Comparison of ENCODE assay signal across 8 cellular contexts in the genomic region with DNA sequence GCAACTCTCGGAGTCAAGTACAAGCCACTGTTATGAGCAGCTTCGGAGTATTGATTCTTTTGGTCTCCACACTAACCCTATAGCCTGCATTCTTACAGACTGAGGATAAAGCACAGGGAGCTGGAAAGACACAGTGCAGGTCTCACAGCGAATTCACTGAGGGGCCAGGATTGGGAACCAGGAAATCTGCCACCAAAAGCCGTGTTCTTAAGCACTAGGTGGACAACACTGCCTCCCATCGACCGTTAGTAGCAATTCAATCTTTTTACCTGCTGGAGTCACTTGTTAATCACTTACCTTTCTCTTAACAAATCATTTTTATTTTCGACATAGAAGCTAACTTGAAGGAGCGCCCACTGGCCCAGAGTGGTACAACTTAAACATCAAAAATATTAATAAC. TPM values are rescaled to one million over a fixed set of nuclear protein-coding genes. Genes with fewer than 3 reads are reported as not detected.
DNase-seq lines count a peak whose midpoint lies in the region; ATAC-seq and TF ChIP-seq lines count a peak whose summit lies in the region.

No MANE protein-coding gene starts in this region.

- DNase-seq in ACHN: peak; percentile 8
- DNase-seq in G401 (ENCODE audit: low spot score): peak; percentile 77
- DNase-seq in NCI-H2227 (lab: John Stamatoyannopoulos, UW; ENCODE audit: unreplicated experiment): peak; percentile 75
- no peak for DNase-seq in chondrocyte (ENCODE audit: low spot score)
- peak; percentile 18 for DNase-seq in nephron progenitor cell
- no peak for DNase-seq in GOT3 (lab: John Stamatoyannopoulos, UW)
- DNase-seq in glomerular visceral epithelial cell (ENCODE audit: extremely low spot score): no peak

- in situ Hi-C loops in ACHN (cut with HindIII; ENCODE audit: low pct_ligation_motif_present, low pct_unique_long_range_greater_than_20kb, low sequenced_read_pairs): no loop called here
- in situ Hi-C loops in G401 (cut with HindIII; ENCODE audit: low sequenced_read_pairs): no loop called here

- H3K27me3 Mint-ChIP-seq in chondrocyte (ENCODE audit: low read depth) (peaks cover 6% of the 10 kb centered on the region), nephron progenitor cell (ENCODE audit: low read depth, poor library complexity) (peaks cover 38% of the 10 kb centered on the region)

- TF ChIP-seq CTCF in chondrocyte (IDR thresholded peaks at IDR 0.05) (peak; percentile 75), nephron progenitor cell (IDR thresholded peaks at IDR 0.05) (peak; percentile 39)

- H3K36me3 Mint-ChIP-seq in chondrocyte (ENCODE audit: low read depth) (no peaks in the 10 kb centered on the region), nephron progenitor cell (ENCODE audit: low read depth) (no peaks in the 10 kb centered on the region)

- H3K4me3 Mint-ChIP-seq in chondrocyte (ENCODE audit: unreplicated experiment) (no peak overlapping the region), nephron progenitor cell (no peak overlapping the region)

- H3K27ac Mint-ChIP-seq in chondrocyte (ENCODE audit: unreplicated experiment) (no peak overlapping the region), nephron progenitor cell (no peak overlapping the region)

- ATAC-seq in HG03469 (IDR thresholded peaks at IDR 0.05; ENCODE audit: unreplicated experiment): no peak

- no peaks in the 10 kb centered on the region for H3K9me3 Mint-ChIP-seq in chondrocyte (ENCODE audit: low read depth)
- H3K9me3 Mint-ChIP-seq in nephron progenitor cell: no peaks in the 10 kb centered on the region

- peaks cover 3% of the 10 kb centered on the region for H3K4me1 Mint-ChIP-seq in chondrocyte (ENCODE audit: low read depth)
- no peaks in the 10 kb centered on the region for H3K4me1 Mint-ChIP-seq in nephron progenitor cell

RNA-seq across cellular contexts. Expression of a gene that starts 6.3 kb away (rescaled TPM):
- total RNA-seq in G401 (2014; rRNA removed; shearing (Covaris generic)): not detected in 2 replicates
- not detected in 3 replicates for total RNA-seq in chondrocyte

RNA-seq across cellular contexts. Expression of a gene that starts 20.3 kb away (rescaled TPM):
- 21.5 and 32.4 TPM in 2 replicates for total RNA-seq in G401 (2014; rRNA removed; shearing (Covaris generic))
- 7.7 to 17.2 TPM (median 8.4 TPM) in 3 replicates for total RNA-seq in chondrocyte

RNA-seq across cellular contexts. Expression of a gene that starts 28.8 kb away (rescaled TPM):
- not detected in 2 replicates for total RNA-seq in G401 (2014; rRNA removed; shearing (Covaris generic))
- not detected in 3 replicates for total RNA-seq in chondrocyte

RNA-seq across cellular contexts. Expression of a gene that starts 36.6 kb away (rescaled TPM):
- total RNA-seq in G401 (2014; rRNA removed; shearing (Covaris generic)): 108 and 119 TPM in 2 replicates
- total RNA-seq in chondrocyte: 75.4 to 92.2 TPM (median 91.3 TPM) in 3 replicates

RNA-seq across cellular contexts. Expression of a gene that starts 46.8 kb away (rescaled TPM):
- total RNA-seq in G401 (2014; rRNA removed; shearing (Covaris generic)): 208 and 254 TPM in 2 replicates
- 86.3 to 105 TPM (median 90.9 TPM) in 3 replicates for total RNA-seq in chondrocyte

Comparison
In these comparisons a context has a peak if more than half of its experiments do, and no peak if none do; other contexts are left out.
1. DNase-seq: peak in ACHN (single experiment), G401 (single experiment), NCI-H2227 (single experiment) and nephron progenitor cell (single experiment); none in chondrocyte (single experiment), GOT3 (single experiment) and glomerular visceral epithelial cell (single experiment).